Comparison of ENCODE assay signal across 29 cellular contexts in genomic region chr15:34106423-34106822, GRCh38.
"Had no signal": no experiment of that assay in that cellular context is flagged by ENCODE, and none has a peak within 500 bp of the region (broad histone marks: within the 10 kb centered on the region; RNA-seq: fewer than 3 reads in every experiment).

No MANE protein-coding gene starts in this region.

- DNase-seq: stimulated activated CD4-positive, alpha-beta T cell treated with anti-CD3 and anti-CD28 coated beads, Interleukin-2, amount 100 ng/mL, for 48 hours; stimulated activated CD4-positive, alpha-beta T cell treated with anti-CD3 and anti-CD28 coated beads, Interleukin-4, amount 100 ng/mL, for 1 hour; stimulated activated CD4-positive, alpha-beta T cell treated with anti-CD3 and anti-CD28 coated beads, Interleukin-4, amount 100 ng/mL, for 24 hours; stimulated activated CD4-positive, alpha-beta T cell treated with anti-CD3 and anti-CD28 coated beads, Interleukin-4, amount 100 ng/mL, for 4 hours; stimulated activated CD8-positive, alpha-beta memory T cell treated with anti-CD3 and anti-CD28 coated beads, Interleukin-4, amount 100 ng/mL, for 48 hours; stimulated activated naive B cell treated with anti-CD40 and anti-IgM and Interleukin-4, amounts not matched to agents 10 μg/mL and 1 μg/mL and 100 μg/mL, for 72 hours; stimulated activated naive CD4-positive, alpha-beta T cell; stimulated activated naive CD4-positive, alpha-beta T cell treated with Interleukin-2 at 50 U/mL for 16 hours; stimulated activated naive CD8-positive, alpha-beta T cell treated with anti-CD3 and anti-CD28 coated beads, Interleukin-15, amount 100 ng/mL, for 72 hours; stimulated activated naive CD8-positive, alpha-beta T cell treated with anti-CD3 and anti-CD28 coated beads, Interleukin-15, Interleukin-2, amounts not matched to agents 100 U/mL and 50 U/mL, for 24 hours; stomach; substantia nigra; testis; thyroid gland; tibial artery; transverse colon; trophoblast cell; upper lobe of left lung; upper lobe of right lung; uterus had no signal

- H3K9me3 Mint-ChIP-seq: stimulated activated effector memory CD8-positive, alpha-beta T cell treated with anti-CD3 and anti-CD28 coated beads, Interleukin-12 subunit alpha, Interleukin-12 subunit beta, amount 100 ng/mL, for 72 hours; stimulated activated memory B cell treated with anti-CD40 and anti-IgM and Interleukin-4, amounts not matched to agents 10 μg/mL and 1 μg/mL and 100 μg/mL, for 72 hours; type B pancreatic cell had no signal

- H3K36me3 ChIP-seq: stomach, suprapubic skin, thoracic aorta, thyroid gland, tibial artery, transverse colon, upper lobe of left lung, upper lobe of right lung, uterus, vagina had no signal

- FAIRE-seq: urothelium cell line had no signal

- H3K4me3 Mint-ChIP-seq: stimulated activated effector memory CD8-positive, alpha-beta T cell treated with anti-CD3 and anti-CD28 coated beads, Interleukin-12 subunit alpha, Interleukin-12 subunit beta, amount 100 ng/mL, for 72 hours; stimulated activated memory B cell treated with anti-CD40 and anti-IgM and Interleukin-4, amounts not matched to agents 10 μg/mL and 1 μg/mL and 100 μg/mL, for 72 hours; stimulated activated naive B cell treated with anti-CD40 and anti-IgM and Interleukin-4, amounts not matched to agents 10 μg/mL and 1 μg/mL and 100 μg/mL, for 72 hours; stimulated activated naive CD8-positive, alpha-beta T cell treated with anti-CD3 and anti-CD28 coated beads, Interleukin-15, amount 100 ng/mL, for 72 hours; stimulated activated naive CD8-positive, alpha-beta T cell treated with anti-CD3 and anti-CD28 coated beads, Interleukin-15, Interleukin-2, amounts not matched to agents 100 ng/mL and 50 ng/mL, for 24 hours; type B pancreatic cell had no signal

- H3K27ac Mint-ChIP-seq: stimulated activated effector memory CD8-positive, alpha-beta T cell treated with anti-CD3 and anti-CD28 coated beads, Interleukin-12 subunit alpha, Interleukin-12 subunit beta, amount 100 ng/mL, for 72 hours; stimulated activated memory B cell treated with anti-CD40 and anti-IgM and Interleukin-4, amounts not matched to agents 10 μg/mL and 1 μg/mL and 100 μg/mL, for 72 hours; stimulated activated naive B cell treated with anti-CD40 and anti-IgM and Interleukin-4, amounts not matched to agents 10 μg/mL and 1 μg/mL and 100 μg/mL, for 72 hours; stimulated activated naive CD8-positive, alpha-beta T cell treated with anti-CD3 and anti-CD28 coated beads, Interleukin-15, amount 100 ng/mL, for 72 hours; stimulated activated naive CD8-positive, alpha-beta T cell treated with anti-CD3 and anti-CD28 coated beads, Interleukin-15, Interleukin-2, amounts not matched to agents 100 ng/mL and 50 ng/mL, for 24 hours; type B pancreatic cell had no signal

- ATAC-seq: stimulated activated effector memory CD8-positive, alpha-beta T cell treated with anti-CD3 and anti-CD28 coated beads, Interleukin-12 subunit alpha, Interleukin-12 subunit beta, amount 100 ng/mL, for 72 hours; stimulated activated memory B cell treated with anti-CD40 and anti-IgM and Interleukin-4, amounts not matched to agents 10 μg/mL and 1 μg/mL and 100 μg/mL, for 72 hours; stimulated activated naive B cell treated with anti-CD40 and anti-IgM and Interleukin-4, amounts not matched to agents 10 μg/mL and 1 μg/mL and 100 μg/mL, for 72 hours; stimulated activated naive CD8-positive, alpha-beta T cell treated with anti-CD3 and anti-CD28 coated beads, Interleukin-15, amount 100 ng/mL, for 72 hours; stimulated activated naive CD8-positive, alpha-beta T cell treated with anti-CD3 and anti-CD28 coated beads, Interleukin-15, Interleukin-2, amounts not matched to agents 100 U/mL and 50 U/mL, for 24 hours; upper lobe of right lung had no signal

- H3K27ac ChIP-seq: stomach, suprapubic skin, testis, thoracic aorta, thyroid gland, tibial artery, tibial nerve, transverse colon, upper lobe of left lung, upper lobe of right lung, uterus, vagina had no signal

- H3K9me3 ChIP-seq: stomach, suprapubic skin, testis, thoracic aorta, thyroid gland, tibial artery, tibial nerve, transverse colon, upper lobe of left lung, upper lobe of right lung, uterus, vagina had no signal

- H3K4me3 ChIP-seq: stomach, suprapubic skin, testis, thoracic aorta, thyroid gland, tibial artery, tibial nerve, transverse colon, upper lobe of left lung, upper lobe of right lung, uterus, vagina had no signal

- H3K4me1 ChIP-seq: testis, thyroid gland had no signal

- H3K27me3 Mint-ChIP-seq: stimulated activated memory B cell treated with anti-CD40 and anti-IgM and Interleukin-4, amounts not matched to agents 10 μg/mL and 1 μg/mL and 100 μg/mL, for 72 hours; stimulated activated naive B cell treated with anti-CD40 and anti-IgM and Interleukin-4, amounts not matched to agents 10 μg/mL and 1 μg/mL and 100 μg/mL, for 72 hours; stimulated activated naive CD8-positive, alpha-beta T cell treated with anti-CD3 and anti-CD28 coated beads, Interleukin-15, amount 100 ng/mL, for 72 hours; stimulated activated naive CD8-positive, alpha-beta T cell treated with anti-CD3 and anti-CD28 coated beads, Interleukin-15, Interleukin-2, amounts not matched to agents 100 ng/mL and 50 ng/mL, for 24 hours; type B pancreatic cell had no signal

- H3K27me3 ChIP-seq: stomach, suprapubic skin, testis, thyroid gland, tibial artery, tibial nerve, transverse colon, upper lobe of left lung, upper lobe of right lung, uterus, vagina had no signal

- H3K4me1 Mint-ChIP-seq: stimulated activated naive CD8-positive, alpha-beta T cell treated with anti-CD3 and anti-CD28 coated beads, Interleukin-15, amount 100 ng/mL, for 72 hours had no signal
